13 cellular contexts compared by ENCODE assay signal in genomic region chr17:69857412-69857835, GRCh38.
DNase-seq lines count a peak whose midpoint lies in the region; ATAC-seq and TF ChIP-seq lines count a peak whose summit lies in the region.
"Had no signal": no experiment of that assay in that cellular context is flagged by ENCODE, and none has a peak within 500 bp of the region (broad histone marks: within the 10 kb centered on the region; RNA-seq: fewer than 3 reads in every experiment).

No MANE protein-coding gene starts in this region.

- H3K4me3 ChIP-seq in brain microvascular endothelial cell (ENCODE audit: low read depth, low read length), result no peak overlapping the region
- H3K4me3 ChIP-seq: heart left ventricle, tibial artery had no signal

- in situ Hi-C loops in brain microvascular endothelial cell (cut with HindIII; ENCODE audit: low pct_ligation_motif_present, low sequenced_read_pairs) (no loop called here), KBM-7 (cut with MboI; ENCODE audit: low pct_unique_long_range_greater_than_20kb, low sequenced_read_pairs) (no loop called here)

- no peak for ATAC-seq in GM19455 (IDR thresholded peaks at IDR 0.05; ENCODE audit: unreplicated experiment)
- ATAC-seq: activated CD4-positive, CD25-positive, alpha-beta regulatory T cell treated with anti-CD3 and anti-CD28 coated beads, Interleukin-2, amount 50 U/mL, for 24 hours; heart left ventricle; HepG2 had no signal

- no peaks in the 10 kb centered on the region for H3K27me3 ChIP-seq in brain microvascular endothelial cell (replicated peaks)
- H3K27me3 ChIP-seq: heart left ventricle, tibial artery had no signal

- TF ChIP-seq CTCF in brain microvascular endothelial cell (IDR thresholded peaks at IDR 0.05; ENCODE audit: low read depth, low read length, missing control alignments), result no peak

- H3K36me3 ChIP-seq in brain microvascular endothelial cell (replicated peaks), result no peaks in the 10 kb centered on the region
- H3K36me3 ChIP-seq: heart left ventricle, tibial artery had no signal

- no peak overlapping the region for H3K27ac ChIP-seq in brain microvascular endothelial cell
- H3K27ac ChIP-seq: heart left ventricle, tibial artery had no signal

- DNase-seq in DMS153 (lab: John Stamatoyannopoulos, UW) (peak; percentile 69), LHCN-M2 (ENCODE audit: low read depth) (peak; percentile 61), brain microvascular endothelial cell (peak; percentile 58), lung microvascular endothelial cell (ENCODE audit: low read depth in 2 of 2) (peak; percentile 82 to 87), amniotic stem cell (lab: John Stamatoyannopoulos, UW) (no peak), NK-92 (lab: John Stamatoyannopoulos, UW; ENCODE audit: unreplicated experiment) (no peak), KBM-7 (no peak)
- DNase-seq: activated gamma-delta T cell, heart left ventricle, tibial artery had no signal

Comparison
In these comparisons a context has a peak if more than half of its experiments do, and no peak if none do; other contexts are left out.
1. DNase-seq: peak in DMS153 (single experiment), LHCN-M2 (single experiment), brain microvascular endothelial cell (single experiment) and lung microvascular endothelial cell (2 of 2); none in amniotic stem cell (single experiment), NK-92 (single experiment) and KBM-7 (single experiment).